19 cellular contexts compared by ENCODE assay signal in genomic region chr14:99790978-99791376, GRCh38. TPM values are rescaled to one million over a fixed set of nuclear protein-coding genes. Genes with fewer than 3 reads are reported as not detected.
DNase-seq lines count a peak whose midpoint lies in the region; ATAC-seq, FAIRE-seq and TF ChIP-seq lines count a peak whose summit lies in the region.
"Had no signal": no experiment of that assay in that cellular context is flagged by ENCODE, and none has a peak within 500 bp of the region (broad histone marks: within the 10 kb centered on the region; RNA-seq: fewer than 3 reads in every experiment).

No MANE protein-coding gene starts in this region.

- no peak overlapping the region for H4K8ac ChIP-seq in IMR-90 (ENCODE audit: low read depth in 2 of 2, low read length in 2 of 2)

- CTCF ChIA-PET in IMR-90 (lab: Yijun Ruan, JAX), result no interaction called here
- CTCF ChIA-PET in K562 (lab: Yijun Ruan, JAX; ENCODE audit: low intra/inter-chr PET ratio), result no interaction called here

- peak overlapping the region; percentile 14; the same call in 1 of the 2 replicates for H2BK20ac ChIP-seq in IMR-90 (ENCODE audit: low read depth, low read length)

- H4K20me1 ChIP-seq in BLaER1 treated with 17β-estradiol and CSF1 and Interleukin-3, amounts not matched to agents 10 nM and 100 nM, result peaks cover 0 to 7% (median 0%) of the 10 kb centered on the region in 11 experiments; a peak in 1 of 22 replicates
- H4K20me1 ChIP-seq in IMR-90 (ENCODE audit: insufficient read depth, low read length) (peaks cover 11% of the 10 kb centered on the region; the same call in 1 of the 2 replicates), K562 (replicated peaks; ENCODE audit: control insufficient read depth, insufficient read depth, low read length) (no peaks in the 10 kb centered on the region)

- TF ChIP-seq CTCF in IMR-90 (conservative IDR thresholded peaks at IDR 0.05; ENCODE audit: low read depth, low read length) (no peak), K562 (IDR thresholded peaks at IDR 0.05 in 2 of 3, conservative IDR thresholded peaks at IDR 0.05 in 1 of 3; ENCODE audit: insufficient read depth in 2 of 3, low read depth in 1 of 3, low read length in 3 of 3) (no peak), lung (IDR thresholded peaks at IDR 0.05; ENCODE audit: control extremely low read depth, extremely low read depth) (no peak)

- peaks cover 28 to 39% (median 29%) of the 10 kb centered on the region in 11 experiments for H3K27me3 ChIP-seq in BLaER1 treated with 17β-estradiol and CSF1 and Interleukin-3, amounts not matched to agents 10 nM and 100 nM
- H3K27me3 ChIP-seq in IMR-90 (ENCODE audit: control insufficient read depth, insufficient read depth, low read length), result no peaks in the 10 kb centered on the region
- peaks cover 3 to 7% of the 10 kb centered on the region in 2 experiments; a peak in 3 of 5 replicates for H3K27me3 ChIP-seq in K562 (ENCODE audit: control insufficient read depth in 2 of 2, insufficient read depth in 2 of 2, low read length in 2 of 2)
- H3K27me3 ChIP-seq in lung (ENCODE audit: control insufficient read depth, insufficient read depth), result no peaks in the 10 kb centered on the region
- H3K27me3 ChIP-seq: ascending aorta, suprapubic skin had no signal

- peak overlapping the region; percentile 89; the same call in 1 of the 2 replicates for H2AK5ac ChIP-seq in IMR-90 (ENCODE audit: low read depth, low read length)

- peaks cover 4 to 33% (median 22%) of the 10 kb centered on the region in 10 experiments; a peak in 17 of 20 replicates for H3K4me1 ChIP-seq in BLaER1 treated with 17β-estradiol and CSF1 and Interleukin-3, amounts not matched to agents 10 nM and 100 nM
- H3K4me1 ChIP-seq in IMR-90 (ENCODE audit: control insufficient read depth, insufficient read depth, low read length) (peaks cover 10% of the 10 kb centered on the region), K562 (replicated peaks in 1 of 2; ENCODE audit: control insufficient read depth in 2 of 2, insufficient read depth in 2 of 2, low read length in 2 of 2) (peaks cover 0 to 14% of the 10 kb centered on the region in 2 experiments; a peak in 3 of 5 replicates), lung (ENCODE audit: control insufficient read depth in 2 of 2, insufficient read depth in 2 of 2, low read length in 2 of 2) (peaks cover 1 to 6% of the 10 kb centered on the region in 2 donors)

- no peaks in the 10 kb centered on the region for H3K79me2 ChIP-seq in K562 (ENCODE audit: control insufficient read depth, insufficient read depth, low read length)

- in situ Hi-C loops in IMR-90 (cut with MboI; ENCODE audit: low sequenced_read_pairs), result no loop called here
- in situ Hi-C loops in K562 (cut with MboI), result no loop called here

- H3K79me1 ChIP-seq in IMR-90 (ENCODE audit: low read depth in 1 of 2, low read length in 2 of 2), result peaks cover 5 to 25% of the 10 kb centered on the region in 2 experiments

- H4K91ac ChIP-seq in IMR-90 (ENCODE audit: insufficient read depth, low read depth, low read length), result peak overlapping the region; percentile 5; the same call in 1 of the 2 replicates

- dilution Hi-C loops in IMR-90 (cut with HindIII; ENCODE audit: low sequenced_read_pairs, unreplicated experiment), result no loop called here

- H3K18ac ChIP-seq in IMR-90 (ENCODE audit: low read depth, low read length), result no peak overlapping the region

- H3K36me3 ChIP-seq in BLaER1 treated with 17β-estradiol and CSF1 and Interleukin-3, amounts not matched to agents 10 nM and 100 nM, result no peaks in the 10 kb centered on the region
- H3K36me3 ChIP-seq in IMR-90 (ENCODE audit: control insufficient read depth, insufficient read depth, low read length) (no peaks in the 10 kb centered on the region), K562 (ENCODE audit: control insufficient read depth, insufficient read depth, low read length) (no peaks in the 10 kb centered on the region), lung (ENCODE audit: control insufficient read depth in 2 of 2, insufficient read depth in 2 of 2, low read length in 2 of 2) (no peaks in the 10 kb centered on the region)
- H3K36me3 ChIP-seq: ascending aorta, suprapubic skin had no signal

- no peak overlapping the region for H3K9ac ChIP-seq in BLaER1 treated with 17β-estradiol and CSF1 and Interleukin-3, amounts not matched to agents 10 nM and 100 nM
- no peak overlapping the region for H3K9ac ChIP-seq in IMR-90 (ENCODE audit: low read depth, low read length)
- no peak overlapping the region for H3K9ac ChIP-seq in K562 (ENCODE audit: insufficient read depth in 1 of 2, low read depth in 2 of 2, low read length in 2 of 2)

- no peak for FAIRE-seq in K562 (lab: Jason Lieb, UNC)
- FAIRE-seq: endothelial cell of umbilical vein had no signal

- H3K9me1 ChIP-seq in IMR-90 (ENCODE audit: insufficient read depth, low read length) (peaks cover 6% of the 10 kb centered on the region), K562 (ENCODE audit: control insufficient read depth, insufficient read depth, low read length) (no peaks in the 10 kb centered on the region)

- H2AK9ac ChIP-seq in IMR-90 (replicated peaks; ENCODE audit: low read depth, low read length, poor library complexity), result no peak overlapping the region

- no peak for TF ChIP-seq POLR2A in IMR-90 (IDR thresholded peaks at IDR 0.05; ENCODE audit: low read depth, low read length)
- TF ChIP-seq POLR2A in K562 (conservative IDR thresholded peaks at IDR 0.05), result no peak

- 84% methylated on average over 4 of the region's 6 CpGs; no CpG with 5 or more reads in 1 of the 2 experiments for WGBS in IMR-90 (ENCODE audit: extremely low coverage in 2 of 2, insufficient read length in 1 of 2), 2 experiments
- 26% methylated on average over 6 of the region's 6 CpGs for WGBS in K562 (ENCODE audit: insufficient coverage, low coverage, missing lambda C conversion rate)
- WGBS in lung, 2 donors, result 71 to 81% methylated on average over 6 of the region's 6 CpGs

- H2BK15ac ChIP-seq in IMR-90 (ENCODE audit: low read depth, low read length), result 0 out of 3 replicates have a peak overlapping the region, but pooled peaks have one; percentile 34

- TF ChIP-seq RAD21 in IMR-90 (IDR thresholded peaks at IDR 0.05; ENCODE audit: low read length) (no peak), K562 (CRISPR knock-in tag; conservative IDR thresholded peaks at IDR 0.05 in 1 of 2, IDR thresholded peaks at IDR 0.05 in 1 of 2) (no peak)

- no peak for DNase-seq in IMR-90
- no peak for DNase-seq in K562 (ENCODE audit: extremely low read depth in 1 of 4, low spot score in 3 of 4)
- DNase-seq in lung (ENCODE audit: low spot score), result no peak
- DNase-seq in UCSD-AML1 (lab: John Stamatoyannopoulos, UW; ENCODE audit: unreplicated experiment), result no peak
- no peak for DNase-seq in NCI-H1694 (lab: John Stamatoyannopoulos, UW)
- DNase-seq: activated CD4-positive, alpha-beta T cell treated with anti-CD3 and anti-CD28 coated beads for 1 hour; activated CD8-positive, alpha-beta memory T cell treated with anti-CD3 and anti-CD28 coated beads, Interleukin-2, amount 50 U/mL, for 4 hours; AML-193; cortex of kidney; mesendoderm; NCI-H2227 treated with DMSO at 0.1 percent for 48 hours; nucleus accumbens; SHP77 had no signal

- ATAC-seq in IMR-90 (ENCODE audit: low read depth), result no peak
- no peak for ATAC-seq in K562
- ATAC-seq in lung (ENCODE audit: insufficient read depth, low FRiP score), result no peak
- ATAC-seq in GM19452 (IDR thresholded peaks at IDR 0.05; ENCODE audit: unreplicated experiment), result no peak

- no peak overlapping the region; the same call in 1 of the 2 replicates for H3K14ac ChIP-seq in IMR-90 (replicated peaks; ENCODE audit: low read depth, low read length)

- no peak overlapping the region for H3K4me3 ChIP-seq in BLaER1 treated with 17β-estradiol and CSF1 and Interleukin-3, amounts not matched to agents 10 nM and 100 nM
- H3K4me3 ChIP-seq in IMR-90 (ENCODE audit: insufficient read depth, low read depth, low read length), result no peak overlapping the region
- H3K4me3 ChIP-seq in K562, result no peak overlapping the region
- no peak overlapping the region for H3K4me3 ChIP-seq in lung
- H3K4me3 ChIP-seq: ascending aorta, suprapubic skin had no signal

- no peak overlapping the region for H3K27ac ChIP-seq in BLaER1 treated with 17β-estradiol and CSF1 and Interleukin-3, amounts not matched to agents 10 nM and 100 nM
- H3K27ac ChIP-seq in IMR-90 (ENCODE audit: insufficient read depth, low read length) (no peak overlapping the region), K562 (ENCODE audit: extremely low read depth, low read depth, low read length) (no peak overlapping the region), lung (ENCODE audit: low read depth in 1 of 2, low read length in 1 of 2) (peak overlapping the region; percentile 7 to 32)
- H3K27ac ChIP-seq: suprapubic skin had no signal

- no peak overlapping the region for H4K5ac ChIP-seq in IMR-90 (ENCODE audit: low read depth, low read length)

- BruUV-seq in IMR-90 (replicated peaks; lab: Mats Ljungman, UMichigan), result no TSS peak
- BruUV-seq in K562 (replicated peaks; lab: Mats Ljungman, UMichigan), result no TSS peak

- no peak overlapping the region for H3K56ac ChIP-seq in IMR-90 (ENCODE audit: extremely low read depth, insufficient read depth, low read length)

- H3K9me3 ChIP-seq in BLaER1 treated with 17β-estradiol and CSF1 and Interleukin-3, amounts not matched to agents 10 nM and 100 nM (replicated peaks in 1 of 11), result no peaks in the 10 kb centered on the region
- peaks cover 4% of the 10 kb centered on the region; the same call in 1 of the 2 replicates for H3K9me3 ChIP-seq in IMR-90 (ENCODE audit: control insufficient read depth, insufficient read depth, low read length)
- no peaks in the 10 kb centered on the region for H3K9me3 ChIP-seq in K562 (replicated peaks; ENCODE audit: control insufficient read depth, insufficient read depth, low read depth, low read length)
- no peaks in the 10 kb centered on the region for H3K9me3 ChIP-seq in lung (ENCODE audit: control insufficient read depth in 2 of 2, insufficient read depth in 1 of 2, low read length in 1 of 2)
- H3K9me3 ChIP-seq: ascending aorta, suprapubic skin had no signal

- TF ChIP-seq EP300 in K562 (IDR thresholded peaks at IDR 0.05; ENCODE audit: low read length), result no peak

- no peak overlapping the region for H2AFZ ChIP-seq in IMR-90 (replicated peaks; ENCODE audit: low read length, poor library complexity)
- no peak overlapping the region for H2AFZ ChIP-seq in K562 (ENCODE audit: low read depth, low read length)

- intact Hi-C loops in IMR-90 (cut with micrococcal nuclease) (loop anchor here (5.0 kb wide), 1 partner anchor 86 kb away; no protein-coding TSS in a partner anchor), K562 (cut with micrococcal nuclease) (loop anchor here (10.0 kb wide), 1 partner anchor 84 kb away; no protein-coding TSS in a partner anchor)

- H2BK120ac ChIP-seq in IMR-90 (ENCODE audit: low read depth, low read length), result peak overlapping the region; percentile 60

- no peak overlapping the region for H2BK5ac ChIP-seq in IMR-90 (ENCODE audit: low read depth, low read length, poor library complexity, severe bottlenecking)

- H3K4me2 ChIP-seq in BLaER1 treated with 17β-estradiol and CSF1 and Interleukin-3, amounts not matched to agents 10 nM and 100 nM, result peak overlapping the region in 6 of 11 experiments; percentile 94 to 99 (median 98); a peak in 4 of 22 replicates
- H3K4me2 ChIP-seq in IMR-90 (ENCODE audit: low read depth, low read length), result no peak overlapping the region
- no peak overlapping the region for H3K4me2 ChIP-seq in K562 (ENCODE audit: insufficient read depth, low read length)

- H3K4ac ChIP-seq in IMR-90 (ENCODE audit: low read depth, low read length), result peak overlapping the region; percentile 48

- H3K23ac ChIP-seq in IMR-90 (ENCODE audit: low read depth, low read length), result no peak overlapping the region

- POLR2A ChIA-PET in IMR-90 (lab: Charles Lee; ENCODE audit: unreplicated experiment) (no interaction called here), K562 (lab: Yijun Ruan, JAX) (no interaction called here)

RNA-seq across cellular contexts. Expression of gene EML1, which starts 2.2 kb away (rescaled TPM):
- total RNA-seq in IMR-90 (2012; rRNA removed) (34.4 and 42.3 TPM in 2 replicates), K562 (2014; rRNA removed) (0.12 TPM in 1 of 2 replicates, not detected in the other), K562 (2014; rRNA removed; fragmentation: Illumina TruSeq; extraction: Trizol) (0.13 and 0.29 TPM in 2 replicates), K562 (2015; rRNA removed; fragmentation: Illumina TruSeq; extraction: Trizol) (0.11 and 0.14 TPM in 2 replicates), K562 (2021) (0.25 and 0.35 TPM in 2 replicates), lung (10 to 100 TPM; 31.8 to 88.0 TPM)
- polyA plus RNA-seq in IMR-90 (2012; rRNA removed) (11.6 and 14.0 TPM in 2 replicates), K562 (2011; rRNA removed) (0.07 and 0.16 TPM in 2 replicates), K562 (2014; fragmentation: Illumina TruSeq; extraction: Trizol) (0.06 and 0.07 TPM in 2 replicates), K562 (2014; fragmentation: Nextera tagmentation; extraction: Ambion mirVana) (under 1 TPM in 1 of 2 experiments, not detected in 1; 0.01 TPM), K562 (2014; rRNA removed) (0.03 and 0.77 TPM in 2 replicates), lung (10 to 100 TPM in 1 of 2 donors, 1 to 10 TPM in 1; 6.7 to 13.8 TPM)
- polyA plus RNA-seq in IMR-90 (2012; cell fraction: cytosol; rRNA removed), result 10.6 and 11.1 TPM in 2 replicates
- polyA plus RNA-seq in IMR-90 (2012; cell fraction: nucleus; rRNA removed; ENCODE audit: low replicate concordance), result 9.4 and 14.7 TPM in 2 replicates
- total RNA-seq in K562 (2011; cell fraction: chromatin; rRNA removed; ENCODE audit: low replicate concordance), result 0.35 and 0.67 TPM in 2 replicates
- 0.66 TPM in 1 of 2 replicates, not detected in the other for total RNA-seq in K562 (2011; cell fraction: nucleolus; rRNA removed)
- 0.31 and 0.73 TPM in 2 replicates for total RNA-seq in K562 (2011; cell fraction: nucleoplasm; rRNA removed)
- 0.01 and 0.38 TPM in 2 replicates for polyA plus RNA-seq in K562 (2011; cell fraction: cytosol; rRNA removed)
- 0.34 TPM in 2 replicates for polyA plus RNA-seq in K562 (2011; cell fraction: nucleus; rRNA removed)
- 0.05 and 0.39 TPM in 2 replicates for polyA plus RNA-seq in K562 (2012)
- polyA minus RNA-seq in K562 (2011; rRNA and poly(A)+ RNA removed), result 1.0 TPM in 1 of 2 replicates, not detected in the other
- polyA minus RNA-seq in K562 (2011; cell fraction: cytosol; rRNA and poly(A)+ RNA removed), result 1.8 TPM in 1 of 2 replicates, not detected in the other
- 0.56 and 0.94 TPM in 2 replicates for polyA minus RNA-seq in K562 (2011; cell fraction: nucleus; rRNA and poly(A)+ RNA removed)
- polyA plus RNA-seq: IgD-negative memory B cell had no signal

Comparison
In these comparisons a context has a peak if more than half of its experiments do, and no peak if none do; other contexts are left out.
1. H3K27ac ChIP-seq: peak in lung (2 of 2); none in BLaER1 treated with 17β-estradiol and CSF1 and Interleukin-3, amounts not matched to agents 10 nM and 100 nM (0 of 11), IMR-90 (single experiment) and K562 (single experiment).
2. H3K4me2 ChIP-seq: peak in BLaER1 treated with 17β-estradiol and CSF1 and Interleukin-3, amounts not matched to agents 10 nM and 100 nM (6 of 11); none in IMR-90 (single experiment) and K562 (single experiment).
3. RNA of gene EML1, which starts 2.2 kb away (total RNA-seq): 31.8 to 88.0 TPM in lung and 34.4 to 42.3 TPM in IMR-90; 0.11 to 0.73 TPM in K562; every median in the first group is over 10 times any median in the second.